ENCODE assay signal across 28 cellular contexts in genomic region chrX:52217494-52218160, GRCh38. TPM values are rescaled to one million over a fixed set of nuclear protein-coding genes. Genes with fewer than 3 reads are reported as not detected.
A peak's percentile ranks its signal among the peaks of the same experiment; 100 is the strongest.
DNase-seq lines count a peak whose midpoint lies in the region; ATAC-seq, FAIRE-seq and TF ChIP-seq lines count a peak whose summit lies in the region.
"Had no signal": no experiment of that assay in that cellular context is flagged by ENCODE, and none has a peak within 500 bp of the region (broad histone marks: within the 10 kb centered on the region; RNA-seq: fewer than 3 reads in every experiment).

No MANE protein-coding gene starts in this region.

- H3K18ac ChIP-seq in trophoblast cell (ENCODE audit: low read length), result no peak overlapping the region

- peak; percentile 46 for TF ChIP-seq CTCF in HepG2 (CRISPR knock-in tag; IDR thresholded peaks at IDR 0.05)
- TF ChIP-seq CTCF in right lobe of liver (IDR thresholded peaks at IDR 0.05), result no peak
- no peak for TF ChIP-seq CTCF in left lung (IDR thresholded peaks at IDR 0.05)

- FAIRE-seq in HepG2 (lab: Jason Lieb, UNC), result no peak
- FAIRE-seq: K562 had no signal

- no peak for TF ChIP-seq RAD21 in HepG2 (CRISPR knock-in tag; IDR thresholded peaks at IDR 0.05)

- CTCF ChIA-PET in HepG2 (lab: Yijun Ruan, JAX; ENCODE audit: low intra/inter-chr PET ratio, low total read pairs), result no interaction called here

- no peaks in the 10 kb centered on the region for H3K27me3 ChIP-seq in HepG2 (ENCODE audit: control insufficient read depth in 1 of 2, insufficient read depth in 2 of 2, low read length in 2 of 2)
- H3K27me3 ChIP-seq in right lobe of liver, result peaks cover 0 to 7% of the 10 kb centered on the region in 2 donors
- no peaks in the 10 kb centered on the region for H3K27me3 ChIP-seq in trophoblast cell (ENCODE audit: insufficient read depth, low read length)
- peaks cover 0 to 4% of the 10 kb centered on the region in 2 donors for H3K27me3 ChIP-seq in left lung
- H3K27me3 ChIP-seq: body of pancreas, SJCRH30, transverse colon had no signal

- H3K4me2 ChIP-seq in HepG2 (ENCODE audit: low read depth, low read length) (no peak overlapping the region), trophoblast cell (ENCODE audit: low read length) (no peak overlapping the region)

- H4K8ac ChIP-seq in trophoblast cell (ENCODE audit: low read depth, low read length), result no peak overlapping the region

- in situ Hi-C loops in HepG2 (cut with HindIII; ENCODE audit: extremely low pct_ligation_motif_present, low pct_unique_long_range_greater_than_20kb), result no loop called here

- peak; percentile 2 for DNase-seq in HepG2 (ENCODE audit: low spot score)
- DNase-seq in right lobe of liver, result no peak
- peak; percentile 14 for DNase-seq in iPS DF 4.7 (ENCODE audit: extremely low read depth, low spot score)
- no peak for DNase-seq in HK-2 (ENCODE audit: unreplicated experiment)
- no peak for DNase-seq in NCI-H146 treated with DMSO at 0.1 percent for 48 hours (lab: John Stamatoyannopoulos, UW; ENCODE audit: unreplicated experiment)
- no peak for DNase-seq in trophoblast cell
- no peak for DNase-seq in left lung
- DNase-seq: activated CD4-positive, alpha-beta T cell treated with anti-CD3 and anti-CD28 coated beads for 48 hours; activated T-cell treated with anti-CD3 and anti-CD28 coated beads, Interleukin-2, amount 50 U/mL, for 24 hours; body of pancreas; CD8-positive, alpha-beta memory T cell; cerebellar nuclear complex; effector CD4-positive, alpha-beta T cell; erythroblast; foreskin fibroblast; GDM1; HCEC 1CT; kidney glomerular epithelial cell; NCI-H1694; NCI-H2171; NCI-H524; stimulated activated CD8-positive, alpha-beta memory T cell treated with anti-CD3 and anti-CD28 coated beads, Interleukin-4, amount 100 ng/mL, for 48 hours; transverse colon had no signal

- H3K79me1 ChIP-seq in trophoblast cell (ENCODE audit: low read length), result no peaks in the 10 kb centered on the region

- H4K12ac ChIP-seq in trophoblast cell (ENCODE audit: low read depth, low read length), result no peak overlapping the region

- TF ChIP-seq POLR2A in HepG2 (IDR thresholded peaks at IDR 0.05; ENCODE audit: insufficient read depth in 1 of 2, low read depth in 2 of 2, low read length in 2 of 2) (no peak), right lobe of liver (IDR thresholded peaks at IDR 0.05) (no peak)

- no peak overlapping the region for H2BK12ac ChIP-seq in trophoblast cell (ENCODE audit: low read length)

- H3K27ac ChIP-seq in HepG2 (ENCODE audit: extremely low read length, insufficient read depth, low read length), result no peak overlapping the region
- no peak overlapping the region for H3K27ac ChIP-seq in right lobe of liver
- H3K27ac ChIP-seq in trophoblast cell (ENCODE audit: low read depth, low read length), result no peak overlapping the region
- H3K27ac ChIP-seq in left lung, result no peak overlapping the region
- H3K27ac ChIP-seq: 22Rv1, body of pancreas, SJCRH30, transverse colon had no signal

- H2AFZ ChIP-seq in HepG2 (ENCODE audit: low read length), result no peak overlapping the region
- H2AFZ ChIP-seq in trophoblast cell (ENCODE audit: insufficient read depth, low read length, poor library complexity), result no peak overlapping the region

- POLR2A ChIA-PET in HepG2 (lab: Yijun Ruan, JAX), result no interaction called here

- H3K36me3 ChIP-seq in HepG2 (replicated peaks in 1 of 2; ENCODE audit: control insufficient read depth in 1 of 2, insufficient read depth in 2 of 2, low read length in 2 of 2) (no peaks in the 10 kb centered on the region), right lobe of liver (no peaks in the 10 kb centered on the region), trophoblast cell (ENCODE audit: control insufficient read depth in 1 of 2, insufficient read depth in 2 of 2, low read length in 2 of 2) (no peaks in the 10 kb centered on the region), left lung (no peaks in the 10 kb centered on the region)
- H3K36me3 ChIP-seq: SJCRH30, transverse colon had no signal

- H3K9me3 ChIP-seq in HepG2 (ENCODE audit: low read length) (no peaks in the 10 kb centered on the region), right lobe of liver (no peaks in the 10 kb centered on the region), trophoblast cell (ENCODE audit: insufficient read depth, low read depth, low read length) (no peaks in the 10 kb centered on the region), left lung (no peaks in the 10 kb centered on the region)
- H3K9me3 ChIP-seq: body of pancreas, SJCRH30, transverse colon had no signal

- ATAC-seq in HepG2 (peak; percentile 88), right lobe of liver (no peak), SK-N-SH treated with all-trans-retinoic acid at 6 μM for 48 hours (peak; percentile 57; the same call in 2 of the 3 replicates), left lung (no peak)
- ATAC-seq: body of pancreas, K562 had no signal

- H3K4ac ChIP-seq in trophoblast cell (ENCODE audit: low read depth, low read length), result no peak overlapping the region

- H3K9ac ChIP-seq in HepG2 (ENCODE audit: insufficient read depth, low read depth, low read length) (no peak overlapping the region), trophoblast cell (ENCODE audit: low read length) (no peak overlapping the region)

- H3K4me3 ChIP-seq in HepG2 (replicated peaks in 1 of 3; ENCODE audit: insufficient read depth in 1 of 3, low read depth in 2 of 3, low read length in 3 of 3) (no peak overlapping the region), right lobe of liver (no peak overlapping the region), trophoblast cell (ENCODE audit: low read depth, low read length) (no peak overlapping the region), left lung (no peak overlapping the region)
- H3K4me3 ChIP-seq: body of pancreas, K562, lung, SJCRH30, transverse colon had no signal

- H2AK5ac ChIP-seq in trophoblast cell (ENCODE audit: low read length), result no peak overlapping the region

- no peak overlapping the region for H3K14ac ChIP-seq in trophoblast cell (ENCODE audit: low read length)

- no TSS peak for BruUV-seq in HepG2 (replicated peaks; lab: Mats Ljungman, UMichigan)

- TF ChIP-seq EP300 in HepG2 (IDR thresholded peaks at IDR 0.05; ENCODE audit: low read depth in 2 of 2, low read length in 2 of 2), result no peak
- TF ChIP-seq EP300 in HepG2 (CRISPR knock-in tag; IDR thresholded peaks at IDR 0.05; ENCODE audit: borderline replicate concordance), result no peak

- 0% methylated on average over 2 of the region's 2 CpGs for WGBS in HepG2 (ENCODE audit: low lambda C conversion rate)
- WGBS in right lobe of liver (ENCODE audit: insufficient coverage, low coverage, low lambda C conversion rate, missing lambda C conversion rate), result no CpG with 5 or more reads among the region's 2 CpGs
- WGBS in trophoblast cell (ENCODE audit: extremely low coverage, insufficient coverage, insufficient read length), result no CpG with 5 or more reads among the region's 2 CpGs

- no peak overlapping the region for H4K91ac ChIP-seq in trophoblast cell (ENCODE audit: low read depth, low read length)

- H2BK120ac ChIP-seq in trophoblast cell (ENCODE audit: insufficient read depth, low read length, poor library complexity), result no peak overlapping the region

- H4K20me1 ChIP-seq in HepG2 (ENCODE audit: insufficient read depth, low read length), result no peaks in the 10 kb centered on the region

- intact Hi-C loops in HepG2 (cut with micrococcal nuclease; ENCODE audit: unreplicated experiment), result no loop called here
- intact Hi-C loops in right lobe of liver (cut with DNase I), result no loop called here
- intact Hi-C loops in left lung (cut with DNase I), result no loop called here

- H3K4me1 ChIP-seq in HepG2 (ENCODE audit: insufficient read depth, low read length), result no peaks in the 10 kb centered on the region
- no peaks in the 10 kb centered on the region for H3K4me1 ChIP-seq in right lobe of liver
- no peaks in the 10 kb centered on the region for H3K4me1 ChIP-seq in trophoblast cell (ENCODE audit: control insufficient read depth in 1 of 2, insufficient read depth in 2 of 2, low read length in 2 of 2)
- H3K4me1 ChIP-seq in left lung, result no peaks in the 10 kb centered on the region
- H3K4me1 ChIP-seq: body of pancreas, SJCRH30, transverse colon had no signal

- no peaks in the 10 kb centered on the region for H3K79me2 ChIP-seq in HepG2 (ENCODE audit: insufficient read depth, low read length)
- no peaks in the 10 kb centered on the region for H3K79me2 ChIP-seq in trophoblast cell (ENCODE audit: control insufficient read depth, insufficient read depth, low read length, poor library complexity)

- H3K23ac ChIP-seq in trophoblast cell (ENCODE audit: low read length), result no peak overlapping the region

- H2BK5ac ChIP-seq in trophoblast cell (ENCODE audit: low read depth, low read length, poor library complexity), result no peak overlapping the region

TF ChIP-seq in HepG2, 621 proteins besides CTCF, POLR2A, EP300 and RAD21 (continues in another document):
- no peak for TF ChIP-seq ZSCAN22 (CRISPR knock-in tag; IDR thresholded peaks at IDR 0.05)

TF ChIP-seq in SK-N-SH treated with all-trans-retinoic acid at 6 μM for 48 hours, 23 proteins besides CTCF, POLR2A, EP300 and RAD21 (continues in another document):
- TF ChIP-seq RARB (CRISPR knock-in tag; IDR thresholded peaks at IDR 0.05), result no peak
- TF ChIP-seq ZNF70 (CRISPR knock-in tag; IDR thresholded peaks at IDR 0.05), result no peak

RNA-seq across cellular contexts. Expression of gene MAGED4, which starts 32.9 kb away (rescaled TPM):
- total RNA-seq in HepG2 (2016; rRNA removed; fragmentation: Illumina TruSeq; extraction: Trizol) (13.8 and 35.0 TPM in 2 replicates), right lobe of liver (1 to 10 TPM in 1 of 6 experiments, under 1 TPM in 2, not detected in 3; 0.18 to 1.0 (median 0.25) TPM), left lung (10 to 100 TPM in 1 of 2 donors, 1 to 10 TPM in 1; 7.0 to 18.3 TPM)
- total RNA-seq in HepG2 (2016; cell fraction: cytosol; rRNA removed; fragmentation: Illumina TruSeq; extraction: Trizol; ENCODE audit: low read depth), result 6.1 and 6.6 TPM in 2 replicates
- 12.5 and 39.1 TPM in 2 replicates for total RNA-seq in HepG2 (2016; cell fraction: insoluble cytoplasmic fraction; rRNA removed; fragmentation: Illumina TruSeq; extraction: Trizol)
- total RNA-seq in HepG2 (2016; cell fraction: membrane; rRNA removed; fragmentation: Illumina TruSeq; extraction: Trizol), result 4.4 and 9.1 TPM in 2 replicates
- total RNA-seq in HepG2 (2016; cell fraction: nucleus; rRNA removed; fragmentation: Illumina TruSeq; extraction: Trizol), result 35.3 and 36.3 TPM in 2 replicates
- 21.6 and 32.1 TPM in 2 replicates for polyA plus RNA-seq in HepG2 (2011; rRNA removed)
- 21.5 and 24.7 TPM in 2 replicates for polyA plus RNA-seq in HepG2 (2011; cell fraction: cytosol; rRNA removed)
- polyA plus RNA-seq in HepG2 (2011; cell fraction: nucleus; rRNA removed), result 112 and 138 TPM in 2 replicates
- 13.5 and 23.7 TPM in 2 replicates for polyA plus RNA-seq in HepG2 (2012)
- polyA plus RNA-seq in HepG2 (2016; cell fraction: cytosol; fragmentation: Illumina TruSeq; extraction: Trizol; ENCODE audit: low read depth), result 2.0 and 3.5 TPM in 2 replicates
- polyA plus RNA-seq in HepG2 (2016; cell fraction: insoluble cytoplasmic fraction; fragmentation: Illumina TruSeq; extraction: Trizol; ENCODE audit: low read depth), result 15.6 and 19.7 TPM in 2 replicates
- 3.2 TPM in 2 replicates for polyA plus RNA-seq in HepG2 (2016; cell fraction: membrane; fragmentation: Illumina TruSeq; extraction: Trizol; ENCODE audit: low read depth)
- 171 and 175 TPM in 2 replicates for polyA plus RNA-seq in HepG2 (2016; cell fraction: nucleus; fragmentation: Illumina TruSeq; extraction: Trizol; ENCODE audit: insufficient read depth, low read depth)
- 8.1 TPM in 1 of 2 replicates, not detected in the other for polyA minus RNA-seq in HepG2 (2011; rRNA and poly(A)+ RNA removed; ENCODE audit: low replicate concordance)
- 24.8 and 31.2 TPM in 2 replicates for polyA minus RNA-seq in HepG2 (2011; cell fraction: cytosol; rRNA and poly(A)+ RNA removed)
- polyA minus RNA-seq in HepG2 (2011; cell fraction: nucleus; rRNA and poly(A)+ RNA removed), result 19.3 and 28.0 TPM in 2 replicates
- 57.1 and 64.2 TPM in 2 replicates for polyA plus RNA-seq in trophoblast cell (2013)
- total RNA-seq: K562 had no signal
- polyA plus RNA-seq: K562 had no signal

Comparison
In these comparisons a context has a peak if more than half of its experiments do, and no peak if none do; other contexts are left out.
1. ATAC-seq: peak in HepG2 (single experiment) and SK-N-SH treated with all-trans-retinoic acid at 6 μM for 48 hours (single experiment); none in right lobe of liver (0 of 4) and left lung (single experiment).
2. DNase-seq: peak in HepG2 (single experiment) and iPS DF 4.7 (single experiment); none in right lobe of liver (0 of 3), HK-2 (single experiment), NCI-H146 treated with DMSO at 0.1 percent for 48 hours (single experiment), trophoblast cell (0 of 2) and left lung (0 of 2).